In the genomic region with DNA sequence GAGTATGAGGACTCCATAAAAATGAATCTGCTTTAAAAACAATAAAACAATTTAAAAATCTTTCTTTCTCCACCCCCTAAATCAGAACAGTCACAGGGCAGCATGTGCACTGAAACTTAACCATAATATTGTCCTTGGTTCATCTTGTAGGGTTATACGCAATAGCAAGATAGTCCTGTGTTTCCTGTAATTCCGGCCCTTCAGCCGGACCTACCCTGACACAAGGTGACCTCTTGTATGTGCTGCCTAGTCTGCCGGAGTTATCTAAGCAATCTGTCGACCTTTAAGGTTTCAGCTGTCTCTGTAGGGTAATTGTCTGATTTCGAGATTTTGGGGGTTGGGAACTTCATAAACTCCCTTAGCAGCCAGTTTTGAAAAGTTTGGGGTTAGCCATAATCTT, we compare ENCODE assay signal across 26 cellular contexts.
"Had no signal": no experiment of that assay in that cellular context is flagged by ENCODE, and none has a peak within 500 bp of the region (broad histone marks: within the 10 kb centered on the region; RNA-seq: fewer than 3 reads in every experiment).

No MANE protein-coding gene starts in this region.

- H3K36me3 ChIP-seq: right atrium auricular region, transverse colon had no signal

- H3K4me1 ChIP-seq: body of pancreas had no signal

- H3K27ac Mint-ChIP-seq: activated B cell treated with CpG ODN at 0.5 μM for 24 hours; activated CD8-positive, alpha-beta T cell treated with anti-CD3 and anti-CD28 coated beads, Interleukin-2, amount 10 ng/mL, durations not matched to agents 7 days and 5 days; activated naive CD8-positive, alpha-beta T cell; memory B cell; natural killer cell had no signal

- H3K4me3 Mint-ChIP-seq: activated B cell treated with CpG ODN at 0.5 μM for 24 hours; activated CD8-positive, alpha-beta T cell treated with anti-CD3 and anti-CD28 coated beads, Interleukin-2, amount 10 ng/mL, durations not matched to agents 7 days and 5 days; activated naive CD8-positive, alpha-beta T cell; memory B cell; natural killer cell had no signal

- H3K36me3 Mint-ChIP-seq: activated naive CD8-positive, alpha-beta T cell; memory B cell; natural killer cell had no signal

- H3K4me1 Mint-ChIP-seq: activated B cell treated with CpG ODN at 0.5 μM for 24 hours, memory B cell, natural killer cell had no signal

- H3K9me3 ChIP-seq: body of pancreas, left lung, mucosa of descending colon, right atrium auricular region, transverse colon had no signal

- H3K4me3 ChIP-seq: body of pancreas, left lung, mucosa of descending colon, right atrium auricular region, transverse colon had no signal

- H3K9me3 Mint-ChIP-seq: activated B cell treated with CpG ODN at 0.5 μM for 24 hours, memory B cell, natural killer cell had no signal

- H3K27me3 ChIP-seq: body of pancreas, left lung, right atrium auricular region, transverse colon had no signal

- FAIRE-seq: small intestine, TTC549 had no signal

- DNase-seq: activated B cell treated with CpG ODN at 0.5 μM for 24 hours; activated CD4-positive, alpha-beta T cell treated with anti-CD3 and anti-CD28 coated beads for 48 hours; activated CD8-positive, alpha-beta memory T cell treated with anti-CD3 and anti-CD28 coated beads, Interleukin-2, amount 50 U/mL, for 4 hours; activated CD8-positive, alpha-beta T cell treated with anti-CD3 and anti-CD28 coated beads, Interleukin-2, amount 10 ng/mL, durations not matched to agents 7 days and 5 days; activated gamma-delta T cell treated with Interleukin-2 at 50 U/mL for 16 hours; activated T-cell treated with anti-CD3 and anti-CD28 coated beads, Interleukin-2, amount 50 U/mL, for 48 hours; amniotic stem cell; body of pancreas; caudate nucleus; cortex of kidney; effector CD8-positive, alpha-beta T cell; kidney; left lung; mucosa of descending colon; natural killer cell; small intestine; stimulated activated CD4-positive, alpha-beta T cell treated with anti-CD3 and anti-CD28 coated beads, Interleukin-4, amount 100 ng/mL, for 4 hours; stimulated activated CD8-positive, alpha-beta memory T cell treated with anti-CD3 and anti-CD28 coated beads, Interleukin-4, amount 100 ng/mL, for 48 hours; stimulated activated naive CD4-positive, alpha-beta T cell treated with Interleukin-2 at 50 U/mL for 16 hours; substantia nigra; T-helper 2 cell; transverse colon had no signal

- H3K27ac ChIP-seq: body of pancreas, left lung, right atrium auricular region had no signal

- H3K27me3 Mint-ChIP-seq: activated B cell treated with CpG ODN at 0.5 μM for 24 hours, memory B cell had no signal
